18 cellular contexts compared by ENCODE assay signal in genomic region chr6:140427842-140428241, GRCh38.
DNase-seq lines count a peak whose midpoint lies in the region; ATAC-seq and TF ChIP-seq lines count a peak whose summit lies in the region.
"Had no signal": no experiment of that assay in that cellular context is flagged by ENCODE, and none has a peak within 500 bp of the region (broad histone marks: within the 10 kb centered on the region; RNA-seq: fewer than 3 reads in every experiment).

No MANE protein-coding gene starts in this region.

- H3K9me3 Mint-ChIP-seq in activated T-helper 17 cell treated with anti-CD3 and anti-CD28 coated beads, Interleukin-2, amount 50 U/mL, for 72 hours: peaks cover 1% of the 10 kb centered on the region
- H3K9me3 Mint-ChIP-seq in stimulated activated effector memory CD8-positive, alpha-beta T cell treated with anti-CD3 and anti-CD28 coated beads, Interleukin-12 subunit alpha, Interleukin-12 subunit beta, amount 100 ng/mL, for 72 hours: no peaks in the 10 kb centered on the region
- peaks cover 0 to 7% (median 3%) of the 10 kb centered on the region in 7 donors for H3K9me3 Mint-ChIP-seq in CD14-positive monocyte
- H3K9me3 Mint-ChIP-seq: activated T-helper 2 cell treated with anti-CD3 and anti-CD28 coated beads, Interferon-gamma antibody, Interleukin-2, Interleukin-4, amounts not matched to agents 10 μg/mL and 5 μg/mL and 100 μg/mL, durations not matched to agents 14 hours and 24 hours and 36 hours; T-helper 2 cell treated with Interferon-gamma antibody and Interleukin-4, amounts not matched to agents 5 μg/mL and 100 μg/mL, for 36 hours had no signal

- H3K36me3 Mint-ChIP-seq in activated T-helper 17 cell treated with anti-CD3 and anti-CD28 coated beads, Interleukin-2, amount 50 U/mL, for 72 hours (ENCODE audit: low read depth): no peaks in the 10 kb centered on the region
- no peaks in the 10 kb centered on the region for H3K36me3 Mint-ChIP-seq in stimulated activated effector memory CD8-positive, alpha-beta T cell treated with anti-CD3 and anti-CD28 coated beads, Interleukin-12 subunit alpha, Interleukin-12 subunit beta, amount 100 ng/mL, for 72 hours
- H3K36me3 Mint-ChIP-seq in CD14-positive monocyte: no peaks in the 10 kb centered on the region

- H3K4me3 Mint-ChIP-seq in activated T-helper 17 cell treated with anti-CD3 and anti-CD28 coated beads, Interleukin-2, amount 50 U/mL, for 72 hours: no peak overlapping the region
- H3K4me3 Mint-ChIP-seq in stimulated activated effector memory CD8-positive, alpha-beta T cell treated with anti-CD3 and anti-CD28 coated beads, Interleukin-12 subunit alpha, Interleukin-12 subunit beta, amount 100 ng/mL, for 72 hours: no peak overlapping the region
- H3K4me3 Mint-ChIP-seq in CD14-positive monocyte: no peak overlapping the region
- H3K4me3 Mint-ChIP-seq: dendritic cell treated with granulocyte-macrophage colony-stimulating factor and Interleukin-4, amounts not matched to agents 40 ng/mL and 50 ng/mL, for 4 days; T-helper 2 cell treated with Interferon-gamma antibody and Interleukin-4, amounts not matched to agents 5 μg/mL and 100 μg/mL, for 36 hours had no signal

- H3K27ac Mint-ChIP-seq in activated T-helper 17 cell treated with anti-CD3 and anti-CD28 coated beads, Interleukin-2, amount 50 U/mL, for 72 hours: no peak overlapping the region
- H3K27ac Mint-ChIP-seq in stimulated activated effector memory CD8-positive, alpha-beta T cell treated with anti-CD3 and anti-CD28 coated beads, Interleukin-12 subunit alpha, Interleukin-12 subunit beta, amount 100 ng/mL, for 72 hours: no peak overlapping the region
- H3K27ac Mint-ChIP-seq in CD14-positive monocyte: no peak overlapping the region
- H3K27ac Mint-ChIP-seq: activated T-helper 2 cell treated with anti-CD3 and anti-CD28 coated beads, Interferon-gamma antibody, Interleukin-2, Interleukin-4, amounts not matched to agents 10 μg/mL and 5 μg/mL and 100 μg/mL, durations not matched to agents 14 hours and 24 hours and 36 hours; dendritic cell treated with granulocyte-macrophage colony-stimulating factor and Interleukin-4, amounts not matched to agents 40 ng/mL and 50 ng/mL, for 4 days; T-helper 2 cell treated with Interferon-gamma antibody and Interleukin-4, amounts not matched to agents 5 μg/mL and 100 μg/mL, for 36 hours had no signal

- peak; percentile 11 for ATAC-seq in activated T-helper 17 cell treated with anti-CD3 and anti-CD28 coated beads, Interleukin-2, amount 50 U/mL, for 72 hours (replicated peaks)
- ATAC-seq in stimulated activated effector memory CD8-positive, alpha-beta T cell treated with anti-CD3 and anti-CD28 coated beads, Interleukin-12 subunit alpha, Interleukin-12 subunit beta, amount 100 ng/mL, for 72 hours: peak; percentile 26
- ATAC-seq in GM18520 (IDR thresholded peaks at IDR 0.05; ENCODE audit: unreplicated experiment): no peak

- no peak for TF ChIP-seq CTCF in CD14-positive monocyte (IDR thresholded peaks at IDR 0.05)

- H3K27me3 Mint-ChIP-seq in activated T-helper 17 cell treated with anti-CD3 and anti-CD28 coated beads, Interleukin-2, amount 50 U/mL, for 72 hours: peaks cover 2% of the 10 kb centered on the region
- no peaks in the 10 kb centered on the region for H3K27me3 Mint-ChIP-seq in CD14-positive monocyte (ENCODE audit: low read depth in 3 of 3)
- H3K27me3 Mint-ChIP-seq: dendritic cell treated with granulocyte-macrophage colony-stimulating factor and Interleukin-4, amounts not matched to agents 40 ng/mL and 50 ng/mL, for 4 days had no signal

- intact Hi-C loops in CD14-positive monocyte (cut with micrococcal nuclease): no loop called here

- DNase-seq in NCI-H82 (lab: John Stamatoyannopoulos, UW) (peak; percentile 43), NCI-H82 treated with DMSO at 0.1 percent for 48 hours (lab: John Stamatoyannopoulos, UW; ENCODE audit: unreplicated experiment) (no peak), NAMALWA (ENCODE audit: low spot score) (peak; percentile 18), CD14-positive monocyte (ENCODE audit: low spot score) (no peak), ureter (ENCODE audit: low spot score) (no peak)
- no peak for DNase-seq in stimulated activated effector memory CD8-positive, alpha-beta T cell treated with anti-CD3 and anti-CD28 coated beads, Interleukin-12 subunit alpha, Interleukin-12 subunit beta, amount 100 ng/mL, for 72 hours (ENCODE audit: low spot score in 2 of 2)
- DNase-seq: foreskin melanocyte; kidney glomerular epithelial cell; NCI-H187 treated with DMSO at 0.1 percent for 48 hours; NCI-H446 treated with DMSO at 0.1 percent for 48 hours; SIG-M5; stimulated activated CD4-positive, alpha-beta T cell treated with anti-CD3 and anti-CD28 coated beads, Interleukin-12 subunit alpha, Interleukin-12 subunit beta, amount 100 ng/mL, for 4 hours; stimulated activated CD8-positive, alpha-beta memory T cell treated with anti-CD3 and anti-CD28 coated beads, Interleukin-4, amount 100 ng/mL, for 48 hours had no signal

- H3K4me1 Mint-ChIP-seq in activated T-helper 17 cell treated with anti-CD3 and anti-CD28 coated beads, Interleukin-2, amount 50 U/mL, for 72 hours: no peaks in the 10 kb centered on the region
- no peaks in the 10 kb centered on the region for H3K4me1 Mint-ChIP-seq in stimulated activated effector memory CD8-positive, alpha-beta T cell treated with anti-CD3 and anti-CD28 coated beads, Interleukin-12 subunit alpha, Interleukin-12 subunit beta, amount 100 ng/mL, for 72 hours
- no peaks in the 10 kb centered on the region for H3K4me1 Mint-ChIP-seq in CD14-positive monocyte

Comparison
In these comparisons a context has a peak if more than half of its experiments do, and no peak if none do; other contexts are left out.
1. DNase-seq: peak in NCI-H82 (single experiment) and NAMALWA (single experiment); none in NCI-H82 treated with DMSO at 0.1 percent for 48 hours (single experiment), stimulated activated effector memory CD8-positive, alpha-beta T cell treated with anti-CD3 and anti-CD28 coated beads, Interleukin-12 subunit alpha, Interleukin-12 subunit beta, amount 100 ng/mL, for 72 hours (0 of 2), CD14-positive monocyte (single experiment) and ureter (single experiment).